In genomic region chr6:110180228-110181008, GRCh38 we compare ENCODE assay signal across 8 cellular contexts. TPM values are rescaled to one million over a fixed set of nuclear protein-coding genes. Genes with fewer than 3 reads are reported as not detected.
A peak's percentile ranks its signal among the peaks of the same experiment; 100 is the strongest.
DNase-seq lines count a peak whose midpoint lies in the region; ATAC-seq and TF ChIP-seq lines count a peak whose summit lies in the region.

Gene CDC40 (plus strand): TSS chr6:110180427. CDS start chr6:110180445, 18 bp downstream.

- H3K4me1 ChIP-seq in SJSA1 (replicated peaks) (peaks cover 9% of the 10 kb centered on the region), right atrium auricular region (peaks cover 0 to 31% of the 10 kb centered on the region in 2 donors), sigmoid colon (peaks cover 0 to 51% (median 35%) of the 10 kb centered on the region in 4 donors)

- WGBS in sigmoid colon, 2 donors: 0% methylated on average over 28 of the region's 28 CpGs

- peak; percentile 68 for ATAC-seq in GM19324 (IDR thresholded peaks at IDR 0.05; ENCODE audit: low FRiP score, unreplicated experiment)
- peak; percentile 48 for ATAC-seq in HG03439 (IDR thresholded peaks at IDR 0.05; ENCODE audit: unreplicated experiment)
- ATAC-seq in activated naive CD4-positive, alpha-beta T cell treated with anti-CD3 and anti-CD28 coated beads, Interleukin-2, amount 50 U/mL, for 72 hours: peak; percentile 45 to 61

- TF ChIP-seq POLR2A in sigmoid colon (IDR thresholded peaks at IDR 0.05): peak in 1 of 2 donors; percentile 19

- DNase-seq in C1 segment of cervical spinal cord (lab: John Stamatoyannopoulos, UW): peak in 13 of 14 donors; percentile 40 to 92 (median 66)
- peak in 1 of 2 experiments; percentile 52 for DNase-seq in SJSA1 (ENCODE audit: low read depth in 1 of 2, low spot score in 2 of 2)
- DNase-seq in activated naive CD4-positive, alpha-beta T cell treated with anti-CD3 and anti-CD28 coated beads, Interleukin-2, amount 50 U/mL, for 72 hours (ENCODE audit: low spot score in 2 of 2): peak; percentile 46 to 71
- peak; percentile 61 for DNase-seq in right atrium auricular region (ENCODE audit: low spot score)
- peak; percentile 79 for DNase-seq in sigmoid colon
- DNase-seq in NCI-H510A (lab: John Stamatoyannopoulos, UW): no peak

- no peak within 1 kb of the TSS for H3K27ac Mint-ChIP-seq in activated naive CD4-positive, alpha-beta T cell treated with anti-CD3 and anti-CD28 coated beads, Interleukin-2, amount 50 U/mL, for 72 hours

- H3K27me3 ChIP-seq in SJSA1 (replicated peaks) (no peaks in the 10 kb centered on the region), right atrium auricular region (no peaks in the 10 kb centered on the region), sigmoid colon (no peaks in the 10 kb centered on the region)

- peak within 1 kb of the TSS; percentile 68 for H3K4me3 ChIP-seq in SJSA1
- peak within 1 kb of the TSS; percentile 88 to 93 for H3K4me3 ChIP-seq in right atrium auricular region
- H3K4me3 ChIP-seq in sigmoid colon: peak within 1 kb of the TSS; percentile 65 to 83 (median 78)

- no peak for TF ChIP-seq EP300 in sigmoid colon (IDR thresholded peaks at IDR 0.05)

- H3K9me3 Mint-ChIP-seq in activated naive CD4-positive, alpha-beta T cell treated with anti-CD3 and anti-CD28 coated beads, Interleukin-2, amount 50 U/mL, for 72 hours: no peaks in the 10 kb centered on the region

- H3K27ac ChIP-seq in SJSA1 (peak within 1 kb of the TSS; percentile 92), right atrium auricular region (peak within 1 kb of the TSS; percentile 76 to 84), sigmoid colon (peak within 1 kb of the TSS; percentile 83 to 92 (median 89))

- H3K36me3 ChIP-seq in SJSA1 (peaks cover 7% of the 10 kb centered on the region), right atrium auricular region (no peaks in the 10 kb centered on the region), sigmoid colon (no peaks in the 10 kb centered on the region)

- no peaks in the 10 kb centered on the region for H3K36me3 Mint-ChIP-seq in activated naive CD4-positive, alpha-beta T cell treated with anti-CD3 and anti-CD28 coated beads, Interleukin-2, amount 50 U/mL, for 72 hours

- H3K9me3 ChIP-seq in SJSA1 (replicated peaks): no peaks in the 10 kb centered on the region
- H3K9me3 ChIP-seq in right atrium auricular region: no peaks in the 10 kb centered on the region
- no peaks in the 10 kb centered on the region for H3K9me3 ChIP-seq in sigmoid colon

- intact Hi-C loops in sigmoid colon (cut with DNase I): no loop called here

- TF ChIP-seq CTCF in right atrium auricular region (IDR thresholded peaks at IDR 0.05): no peak
- TF ChIP-seq CTCF in sigmoid colon (IDR thresholded peaks at IDR 0.05): no peak

RNA-seq across cellular contexts. Expression of gene CDC40, which starts in this region (rescaled TPM):
- total RNA-seq in SJSA1 (2014; rRNA removed; shearing (Covaris generic)): 32.5 and 36.2 TPM in 2 replicates
- 10 to 100 TPM; 26.0 to 40.1 TPM for total RNA-seq in activated naive CD4-positive, alpha-beta T cell treated with anti-CD3 and anti-CD28 coated beads, Interleukin-2, amount 50 U/mL, for 72 hours
- total RNA-seq in right atrium auricular region (10 to 100 TPM in 1 of 2 donors, 1 to 10 TPM in 1; 9.9 to 10.1 TPM), sigmoid colon (10 to 100 TPM; 14.5 to 23.9 (median 19.9) TPM)
- polyA plus RNA-seq in sigmoid colon: 10 to 100 TPM; 11.4 to 12.0 (median 11.5) TPM
